In the genomic region with DNA sequence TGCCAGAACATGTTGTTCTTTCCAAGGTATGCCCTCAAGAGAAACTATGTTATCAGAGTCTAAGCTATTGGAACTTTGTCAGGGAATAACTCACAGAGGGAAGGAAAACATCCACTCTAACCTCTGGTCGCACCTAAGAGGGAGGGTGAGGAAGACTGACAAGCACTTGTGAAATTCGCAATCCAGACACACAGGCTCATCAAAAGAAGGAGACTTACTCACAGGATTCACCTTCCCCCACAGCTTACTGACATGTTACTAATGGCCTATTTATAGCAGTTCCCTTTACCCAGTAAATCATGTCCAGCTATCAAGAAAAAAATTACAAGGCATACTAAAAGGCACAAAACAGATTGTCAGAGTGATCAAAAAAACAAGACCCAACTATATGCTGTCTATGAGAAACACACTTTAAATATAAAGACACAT, we compare ENCODE assay signal across 14 cellular contexts. TPM values are rescaled to one million over a fixed set of nuclear protein-coding genes. Genes with fewer than 3 reads are reported as not detected.
DNase-seq lines count a peak whose midpoint lies in the region; ATAC-seq and TF ChIP-seq lines count a peak whose summit lies in the region.
"Had no signal": no experiment of that assay in that cellular context is flagged by ENCODE, and none has a peak within 500 bp of the region (broad histone marks: within the 10 kb centered on the region; RNA-seq: fewer than 3 reads in every experiment).

No MANE protein-coding gene starts in this region.

- CTCF ChIA-PET in HEK293 (lab: Yijun Ruan, JAX), result interaction anchor here (0.6 kb wide), 1 partner anchor 9 kb away, joined by 3 read pairs; no protein-coding TSS in a partner anchor

- TF ChIP-seq CTCF in HEK293 (tag by site-specific recombination; IDR thresholded peaks at IDR 0.05), result no peak
- TF ChIP-seq CTCF in RWPE2 (IDR thresholded peaks at IDR 0.05; ENCODE audit: poor library complexity, severe bottlenecking), result no peak
- no peak for TF ChIP-seq CTCF in fibroblast of the aortic adventitia (IDR thresholded peaks at IDR 0.05; ENCODE audit: insufficient read depth, low read length)
- TF ChIP-seq CTCF in GM13976 (IDR thresholded peaks at IDR 0.05; ENCODE audit: borderline replicate concordance, control extremely low read depth, extremely low read depth, insufficient read depth, missing control alignments), result no peak

- H3K36me3 ChIP-seq in HEK293 (ENCODE audit: control insufficient read depth in 2 of 2, insufficient read depth in 1 of 2, low read length in 2 of 2) (no peaks in the 10 kb centered on the region), RWPE2 (ENCODE audit: low read depth) (no peaks in the 10 kb centered on the region), HAP-1 (replicated peaks) (no peaks in the 10 kb centered on the region)
- H3K36me3 ChIP-seq: BLaER1 treated with 17β-estradiol and CSF1 and Interleukin-3, amounts not matched to agents 10 nM and 100 nM had no signal

- H3K4me1 ChIP-seq in HEK293 (ENCODE audit: control insufficient read depth, insufficient read depth, low read length), result no peaks in the 10 kb centered on the region
- H3K4me1 ChIP-seq in RWPE2 (ENCODE audit: insufficient read depth, poor library complexity, severe bottlenecking), result peaks cover 14% of the 10 kb centered on the region
- H3K4me1 ChIP-seq in HAP-1, result no peaks in the 10 kb centered on the region

- no peaks in the 10 kb centered on the region for H3K9me3 ChIP-seq in HEK293 (ENCODE audit: control insufficient read depth, insufficient read depth, low read depth, low read length)
- peaks cover 5% of the 10 kb centered on the region for H3K9me3 ChIP-seq in RWPE2 (ENCODE audit: severe bottlenecking)
- H3K9me3 ChIP-seq in HAP-1, result no peaks in the 10 kb centered on the region
- H3K9me3 ChIP-seq: BLaER1 treated with 17β-estradiol and CSF1 and Interleukin-3, amounts not matched to agents 10 nM and 100 nM had no signal

- in situ Hi-C loops in GM13976 (cut with MboI; ENCODE audit: low sequenced_read_pairs, unreplicated experiment), result no loop called here
- in situ Hi-C loops in HAP-1 (cut with MboI; ENCODE audit: low sequenced_read_pairs), result no loop called here

- no peak overlapping the region for H3K27ac ChIP-seq in HEK293 (ENCODE audit: extremely low read depth, low read depth, low read length)
- peak overlapping the region; percentile 85 for H3K27ac ChIP-seq in RWPE2 (ENCODE audit: poor library complexity, severe bottlenecking)
- H3K27ac ChIP-seq: BLaER1 treated with 17β-estradiol and CSF1 and Interleukin-3, amounts not matched to agents 10 nM and 100 nM had no signal

- POLR2A ChIA-PET in HEK293 (lab: Yijun Ruan, JAX), result no interaction called here

- no peaks in the 10 kb centered on the region for H3K27me3 ChIP-seq in RWPE2 (ENCODE audit: insufficient read depth, poor library complexity, severe bottlenecking)
- peaks cover 7% of the 10 kb centered on the region for H3K27me3 ChIP-seq in HAP-1 (ENCODE audit: low read depth)
- H3K27me3 ChIP-seq: BLaER1 treated with 17β-estradiol and CSF1 and Interleukin-3, amounts not matched to agents 10 nM and 100 nM had no signal

- peak; percentile 73 for DNase-seq in RWPE2 (ENCODE audit: low spot score)
- peak; percentile 22 for DNase-seq in fibroblast of the aortic adventitia (ENCODE audit: low read depth)
- peak; percentile 86 for DNase-seq in renal cortical epithelial cell (ENCODE audit: low read depth)
- no peak for DNase-seq in D341Med (ENCODE audit: low spot score)
- no peak for DNase-seq in ecto neural progenitor cell (ENCODE audit: low spot score)
- DNase-seq in GM13976 (ENCODE audit: low spot score), result no peak
- no peak for DNase-seq in HAP-1 (ENCODE audit: low spot score in 2 of 2)
- DNase-seq: activated T-cell treated with anti-CD3 and anti-CD28 coated beads for 4 hours, anterior cingulate cortex, GF-D8, posterior cingulate gyrus had no signal

- H3K4me3 ChIP-seq in HEK293 (ENCODE audit: low read depth, low read length) (no peak overlapping the region), RWPE2 (ENCODE audit: severe bottlenecking) (no peak overlapping the region), fibroblast of the aortic adventitia (ENCODE audit: low read depth, low read length) (no peak overlapping the region), HAP-1 (no peak overlapping the region)
- H3K4me3 ChIP-seq: BLaER1 treated with 17β-estradiol and CSF1 and Interleukin-3, amounts not matched to agents 10 nM and 100 nM had no signal

- ATAC-seq in RWPE2 (ENCODE audit: low read depth), result peak; percentile 99

TF ChIP-seq in HEK293, 187 proteins besides CTCF, POLR2A, EP300 and RAD21:
- TF ChIP-seq, protein P1, sequence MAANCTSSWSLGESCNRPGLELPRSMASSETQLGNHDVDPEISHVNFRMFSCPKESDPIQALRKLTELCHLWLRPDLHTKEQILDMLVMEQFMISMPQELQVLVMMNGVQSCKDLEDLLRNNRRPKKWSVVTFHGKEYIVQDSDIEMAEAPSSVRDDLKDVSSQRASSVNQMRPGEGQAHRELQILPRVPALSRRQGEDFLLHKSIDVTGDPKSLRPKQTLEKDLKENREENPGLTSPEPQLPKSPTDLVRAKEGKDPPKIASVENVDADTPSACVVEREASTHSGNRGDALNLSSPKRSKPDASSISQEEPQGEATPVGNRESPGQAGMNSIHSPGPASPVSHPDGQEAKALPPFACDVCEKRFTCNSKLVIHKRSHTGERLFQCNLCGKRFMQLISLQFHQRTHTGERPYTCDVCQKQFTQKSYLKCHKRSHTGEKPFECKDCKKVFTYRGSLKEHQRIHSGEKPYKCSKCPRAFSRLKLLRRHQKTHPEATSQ (tag by site-specific recombination; IDR thresholded peaks at IDR 0.05), result no peak
- TF ChIP-seq ZNF404 (tag by site-specific recombination; IDR thresholded peaks at IDR 0.05), result no peak
- peak; percentile 88 for TF ChIP-seq SETDB1 (IDR thresholded peaks at IDR 0.05; ENCODE audit: insufficient read length, low read length)
- TF ChIP-seq, protein P2, sequence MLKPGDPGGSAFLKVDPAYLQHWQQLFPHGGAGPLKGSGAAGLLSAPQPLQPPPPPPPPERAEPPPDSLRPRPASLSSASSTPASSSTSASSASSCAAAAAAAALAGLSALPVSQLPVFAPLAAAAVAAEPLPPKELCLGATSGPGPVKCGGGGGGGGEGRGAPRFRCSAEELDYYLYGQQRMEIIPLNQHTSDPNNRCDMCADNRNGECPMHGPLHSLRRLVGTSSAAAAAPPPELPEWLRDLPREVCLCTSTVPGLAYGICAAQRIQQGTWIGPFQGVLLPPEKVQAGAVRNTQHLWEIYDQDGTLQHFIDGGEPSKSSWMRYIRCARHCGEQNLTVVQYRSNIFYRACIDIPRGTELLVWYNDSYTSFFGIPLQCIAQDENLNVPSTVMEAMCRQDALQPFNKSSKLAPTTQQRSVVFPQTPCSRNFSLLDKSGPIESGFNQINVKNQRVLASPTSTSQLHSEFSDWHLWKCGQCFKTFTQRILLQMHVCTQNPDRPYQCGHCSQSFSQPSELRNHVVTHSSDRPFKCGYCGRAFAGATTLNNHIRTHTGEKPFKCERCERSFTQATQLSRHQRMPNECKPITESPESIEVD (tag by site-specific recombination; IDR thresholded peaks at IDR 0.05), result no peak
- no peak for TF ChIP-seq ZNF2 (tag by site-specific recombination; IDR thresholded peaks at IDR 0.05)
- no peak for TF ChIP-seq ZNF174 (tag by site-specific recombination; IDR thresholded peaks at IDR 0.05)
- TF ChIP-seq TRIM28 (IDR thresholded peaks at IDR 0.05; ENCODE audit: borderline replicate concordance, low read length), result peak; percentile 61; the same call in 1 of the 2 replicates

RNA-seq across cellular contexts. Expression of gene WDR64, which starts 36.9 kb away (rescaled TPM):
- not detected in 2 replicates for total RNA-seq in fibroblast of the aortic adventitia (ENCODE audit: low replicate concordance)
- 0.35 TPM in 1 of 2 replicates, not detected in the other for total RNA-seq in renal cortical epithelial cell
- total RNA-seq: mesothelial cell of epicardium had no signal

RNA-seq across cellular contexts. Expression of gene CHML, which starts 48.8 kb away (rescaled TPM):
- total RNA-seq in fibroblast of the aortic adventitia (ENCODE audit: low replicate concordance) (2.8 and 10.1 TPM in 2 replicates), renal cortical epithelial cell (13.9 and 14.0 TPM in 2 replicates)

RNA-seq across cellular contexts. Expression of gene OPN3, which starts 48.8 kb away (rescaled TPM):
- total RNA-seq in fibroblast of the aortic adventitia (ENCODE audit: low replicate concordance) (2.6 and 12.8 TPM in 2 replicates), renal cortical epithelial cell (62.5 and 114 TPM in 2 replicates)

Comparison
In these comparisons a context has a peak if more than half of its experiments do, and no peak if none do; other contexts are left out.
1. DNase-seq: peak in RWPE2 (single experiment), fibroblast of the aortic adventitia (single experiment) and renal cortical epithelial cell (single experiment); none in D341Med (single experiment), ecto neural progenitor cell (single experiment), GM13976 (single experiment) and HAP-1 (0 of 2).